Comparison of ENCODE assay signal across 16 cellular contexts in the genomic region with DNA sequence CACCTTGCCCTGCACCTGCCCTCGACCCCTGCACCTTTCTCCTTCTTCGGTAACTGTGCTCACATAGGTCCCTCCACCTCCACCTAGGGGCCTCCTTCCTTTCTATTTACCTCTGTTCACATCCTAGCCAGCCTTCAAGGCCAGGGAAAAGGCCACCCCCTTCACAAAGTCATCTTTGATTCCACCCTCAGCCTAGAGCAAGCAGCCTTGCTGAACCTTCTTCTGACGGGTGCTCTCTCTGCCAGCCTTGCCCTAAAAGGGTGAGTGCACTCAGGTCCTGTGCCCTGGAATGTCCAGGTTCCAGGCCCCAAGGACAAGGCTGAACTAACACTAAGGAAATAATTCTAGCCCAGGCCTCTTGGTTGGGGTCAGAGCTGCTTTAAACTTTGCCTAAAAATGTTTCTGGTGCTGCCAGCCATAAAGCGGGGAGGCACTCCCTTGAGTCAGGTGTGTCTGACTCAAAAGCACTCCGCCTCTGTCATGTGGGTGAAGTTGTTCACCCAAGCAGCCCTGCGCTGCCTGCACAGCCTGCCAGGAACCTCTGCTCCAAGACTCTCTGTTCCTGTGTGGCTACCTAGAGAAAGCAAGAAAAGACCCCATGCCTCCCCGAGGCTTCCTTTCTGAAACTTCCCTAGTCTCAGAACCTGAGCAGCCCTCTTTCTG. TPM values are rescaled to one million over a fixed set of nuclear protein-coding genes. Genes with fewer than 3 reads are reported as not detected.
DNase-seq lines count a peak whose midpoint lies in the region; ATAC-seq, FAIRE-seq and TF ChIP-seq lines count a peak whose summit lies in the region.
"Had no signal": no experiment of that assay in that cellular context is flagged by ENCODE, and none has a peak within 500 bp of the region (broad histone marks: within the 10 kb centered on the region; RNA-seq: fewer than 3 reads in every experiment).

No MANE protein-coding gene starts in this region.

- CTCF ChIA-PET in HEK293 (lab: Yijun Ruan, JAX) = no interaction called here

- H3K4me3 ChIP-seq in HEK293 (ENCODE audit: low read depth, low read length) = no peak overlapping the region
- H3K4me3 ChIP-seq: lower lobe of right lung had no signal

- DNase-seq in activated CD8-positive, alpha-beta memory T cell treated with anti-CD3 and anti-CD28 coated beads, Interleukin-2, amount 50 U/mL, for 48 hours = peak; percentile 66
- DNase-seq in foreskin keratinocyte (no peak), immature natural killer cell (no peak), HTR-8/SVneo (ENCODE audit: insufficient read length, low spot score) (no peak)
- DNase-seq in stimulated activated effector memory CD8-positive, alpha-beta T cell treated with anti-CD3 and anti-CD28 coated beads, Interleukin-12 subunit alpha, Interleukin-12 subunit beta, amount 100 ng/mL, for 72 hours (ENCODE audit: low spot score in 2 of 2) = no peak
- DNase-seq: C1 segment of cervical spinal cord, cortex of kidney, lower lobe of right lung, NCI-H1092 had no signal

- FAIRE-seq in HTR-8/SVneo (lab: Jason Lieb, UNC) = no peak
- FAIRE-seq: urothelium cell line had no signal

- POLR2A ChIA-PET in HEK293 (lab: Yijun Ruan, JAX) = no interaction called here

- H3K9me3 ChIP-seq in HEK293 (ENCODE audit: control insufficient read depth, insufficient read depth, low read depth, low read length) = no peaks in the 10 kb centered on the region
- H3K9me3 ChIP-seq: lower lobe of right lung had no signal

- peaks cover 9 to 44% (median 13%) of the 10 kb centered on the region in 3 donors for H3K27me3 Mint-ChIP-seq in immature natural killer cell (ENCODE audit: low read depth in 3 of 3)

- H3K36me3 ChIP-seq in HEK293 (ENCODE audit: control insufficient read depth in 2 of 2, insufficient read depth in 1 of 2, low read length in 2 of 2) = no peaks in the 10 kb centered on the region
- H3K36me3 ChIP-seq: lower lobe of right lung had no signal

- H3K27ac ChIP-seq in HEK293 (ENCODE audit: extremely low read depth, low read depth, low read length) (no peak overlapping the region), foreskin keratinocyte (no peak overlapping the region)
- H3K27ac ChIP-seq: lower lobe of right lung had no signal

- H3K9me3 Mint-ChIP-seq in stimulated activated effector memory CD8-positive, alpha-beta T cell treated with anti-CD3 and anti-CD28 coated beads, Interleukin-12 subunit alpha, Interleukin-12 subunit beta, amount 100 ng/mL, for 72 hours = no peaks in the 10 kb centered on the region
- H3K9me3 Mint-ChIP-seq in immature natural killer cell = no peaks in the 10 kb centered on the region

- no peak overlapping the region for H3K27ac Mint-ChIP-seq in stimulated activated effector memory CD8-positive, alpha-beta T cell treated with anti-CD3 and anti-CD28 coated beads, Interleukin-12 subunit alpha, Interleukin-12 subunit beta, amount 100 ng/mL, for 72 hours
- peak overlapping the region in 1 of 6 donors; percentile 45 for H3K27ac Mint-ChIP-seq in immature natural killer cell

- ATAC-seq in foreskin keratinocyte (peak; percentile 84), GM19351 (IDR thresholded peaks at IDR 0.05; ENCODE audit: unreplicated experiment) (no peak)
- ATAC-seq in stimulated activated effector memory CD8-positive, alpha-beta T cell treated with anti-CD3 and anti-CD28 coated beads, Interleukin-12 subunit alpha, Interleukin-12 subunit beta, amount 100 ng/mL, for 72 hours = peak; percentile 43
- ATAC-seq: lower lobe of right lung, SK-N-SH treated with all-trans-retinoic acid at 6 μM for 48 hours had no signal

- H3K4me1 Mint-ChIP-seq in stimulated activated effector memory CD8-positive, alpha-beta T cell treated with anti-CD3 and anti-CD28 coated beads, Interleukin-12 subunit alpha, Interleukin-12 subunit beta, amount 100 ng/mL, for 72 hours = peaks cover 17% of the 10 kb centered on the region
- peaks cover 0 to 4% of the 10 kb centered on the region in 2 donors for H3K4me1 Mint-ChIP-seq in immature natural killer cell

- no peaks in the 10 kb centered on the region for H3K4me1 ChIP-seq in HEK293 (ENCODE audit: control insufficient read depth, insufficient read depth, low read length)
- peaks cover 10% of the 10 kb centered on the region for H3K4me1 ChIP-seq in foreskin keratinocyte
- H3K4me1 ChIP-seq: lower lobe of right lung had no signal

- no peaks in the 10 kb centered on the region for H3K36me3 Mint-ChIP-seq in stimulated activated effector memory CD8-positive, alpha-beta T cell treated with anti-CD3 and anti-CD28 coated beads, Interleukin-12 subunit alpha, Interleukin-12 subunit beta, amount 100 ng/mL, for 72 hours
- H3K36me3 Mint-ChIP-seq in immature natural killer cell = no peaks in the 10 kb centered on the region

- no peak for TF ChIP-seq CTCF in HEK293 (tag by site-specific recombination; IDR thresholded peaks at IDR 0.05)
- TF ChIP-seq CTCF in foreskin keratinocyte (conservative IDR thresholded peaks at IDR 0.05) = no peak

- no peak overlapping the region for H3K4me3 Mint-ChIP-seq in stimulated activated effector memory CD8-positive, alpha-beta T cell treated with anti-CD3 and anti-CD28 coated beads, Interleukin-12 subunit alpha, Interleukin-12 subunit beta, amount 100 ng/mL, for 72 hours
- H3K4me3 Mint-ChIP-seq in immature natural killer cell = no peak overlapping the region

- H3K27me3 ChIP-seq in foreskin keratinocyte = no peaks in the 10 kb centered on the region

TF ChIP-seq in HEK293, 187 proteins besides CTCF, POLR2A, EP300 and RAD21:
- TF ChIP-seq KLF1 (tag by site-specific recombination; IDR thresholded peaks at IDR 0.05) (peak; percentile 29; the same call in 1 of the 2 replicates), ZNF175 (tag by site-specific recombination; IDR thresholded peaks at IDR 0.05) (no peak)
- TF ChIP-seq, protein P1, sequence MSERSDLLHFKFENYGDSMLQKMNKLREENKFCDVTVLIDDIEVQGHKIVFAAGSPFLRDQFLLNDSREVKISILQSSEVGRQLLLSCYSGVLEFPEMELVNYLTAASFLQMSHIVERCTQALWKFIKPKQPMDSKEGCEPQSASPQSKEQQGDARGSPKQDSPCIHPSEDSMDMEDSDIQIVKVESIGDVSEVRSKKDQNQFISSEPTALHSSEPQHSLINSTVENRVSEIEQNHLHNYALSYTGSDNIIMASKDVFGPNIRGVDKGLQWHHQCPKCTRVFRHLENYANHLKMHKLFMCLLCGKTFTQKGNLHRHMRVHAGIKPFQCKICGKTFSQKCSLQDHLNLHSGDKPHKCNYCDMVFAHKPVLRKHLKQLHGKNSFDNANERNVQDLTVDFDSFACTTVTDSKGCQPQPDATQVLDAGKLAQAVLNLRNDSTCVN (tag by site-specific recombination; optimal IDR thresholded peaks at IDR 0.05) = no peak
TF ChIP-seq in HEK293: peak in this region for 1.

RNA-seq across cellular contexts. Expression of a gene that starts 9.2 kb away (rescaled TPM):
- 24.8 and 25.9 TPM in 2 replicates for total RNA-seq in foreskin keratinocyte
- 23.3 TPM in 2 replicates for polyA plus RNA-seq in foreskin keratinocyte
- not detected for polyA plus RNA-seq in immature natural killer cell
- total RNA-seq: fibroblast of lung had no signal
- polyA plus RNA-seq: fibroblast of lung had no signal

RNA-seq across cellular contexts. Expression of a gene that starts 25.3 kb away (rescaled TPM):
- total RNA-seq in foreskin keratinocyte = not detected in 2 replicates
- polyA plus RNA-seq in foreskin keratinocyte = not detected in 2 replicates
- 1 to 10 TPM in 2 of 3 donors, not detected in 1; 1.4 to 2.1 TPM for polyA plus RNA-seq in immature natural killer cell
- total RNA-seq: Daoy, fibroblast of lung had no signal
- polyA plus RNA-seq: fibroblast of lung, neural cell had no signal

Comparison
In these comparisons a context has a peak if more than half of its experiments do, and no peak if none do; other contexts are left out.
1. RNA of a gene that starts 9.2 kb away (polyA plus RNA-seq): 23.3 TPM in foreskin keratinocyte; not detected in immature natural killer cell; every median in the first group is over 10 times any median in the second.